33 cellular contexts compared by ENCODE assay signal in genomic region chr19:3793799-3794198, GRCh38. TPM values are rescaled to one million over a fixed set of nuclear protein-coding genes. Genes with fewer than 3 reads are reported as not detected.
"Had no signal": no experiment of that assay in that cellular context is flagged by ENCODE, and none has a peak within 500 bp of the region (broad histone marks: within the 10 kb centered on the region; RNA-seq: fewer than 3 reads in every experiment).

No MANE protein-coding gene starts in this region.

- H3K27ac ChIP-seq: adrenal gland, body of pancreas, epithelial cell of prostate, esophagus squamous epithelium, WERI-Rb-1 had no signal

- H3K27ac Mint-ChIP-seq: activated B cell treated with CpG ODN at 0.5 μM for 24 hours; activated naive CD8-positive, alpha-beta T cell treated with anti-CD3 and anti-CD28 coated beads for 36 hours; activated naive CD8-positive, alpha-beta T cell treated with anti-CD3 and anti-CD28 coated beads, Interleukin-2, amount 50 U/mL, for 24 hours; activated T-cell treated with anti-CD3 and anti-CD28 coated beads, Interleukin-2, amount 50 U/mL, for 24 hours; activated T-cell treated with anti-CD3 and anti-CD28 coated beads, Interleukin-2, amount 50 U/mL, for 72 hours; T-helper 17 cell; T-helper 2 cell treated with Interferon-gamma antibody and Interleukin-4, amounts not matched to agents 5 μg/mL and 100 μg/mL, for 36 hours had no signal

- H3K27me3 Mint-ChIP-seq: activated naive CD8-positive, alpha-beta T cell treated with anti-CD3 and anti-CD28 coated beads for 36 hours; activated naive CD8-positive, alpha-beta T cell treated with anti-CD3 and anti-CD28 coated beads, Interleukin-2, amount 50 U/mL, for 24 hours; activated T-cell treated with anti-CD3 and anti-CD28 coated beads, Interleukin-2, amount 50 U/mL, for 24 hours; T-helper 17 cell had no signal

- H3K4me3 ChIP-seq: adrenal gland, body of pancreas, esophagus squamous epithelium had no signal

- H3K4me1 ChIP-seq: adrenal gland, body of pancreas, esophagus squamous epithelium had no signal

- ATAC-seq: activated CD4-positive, CD25-positive, alpha-beta regulatory T cell treated with anti-CD3 and anti-CD28 coated beads, Interleukin-2, amount 50 U/mL, for 24 hours; activated naive CD8-positive, alpha-beta T cell treated with anti-CD3 and anti-CD28 coated beads, Interleukin-2, amount 50 U/mL, for 24 hours; activated T-cell treated with anti-CD3 and anti-CD28 coated beads, Interleukin-2, amount 50 U/mL, for 72 hours; body of pancreas; T-helper 17 cell had no signal

- H3K9me3 ChIP-seq: adrenal gland, body of pancreas, esophagus squamous epithelium had no signal

- DNase-seq: activated B cell treated with CpG ODN at 0.5 μM for 24 hours; activated CD4-positive, alpha-beta T cell treated with anti-CD3 and anti-CD28 coated beads for 48 hours; activated CD4-positive, alpha-beta T cell treated with anti-CD3 and anti-CD28 coated beads, Interleukin-2, amount 50 U/mL, for 1 hour; activated CD4-positive, alpha-beta T cell treated with anti-CD3 and anti-CD28 coated beads, Interleukin-2, amount 50 U/mL, for 48 hours; activated CD8-positive, alpha-beta memory T cell treated with anti-CD3 and anti-CD28 coated beads, Interleukin-2, amount 50 U/mL, for 48 hours; activated gamma-delta T cell; activated naive CD4-positive, alpha-beta T cell; activated naive CD4-positive, alpha-beta T cell treated with anti-CD3 and anti-CD28 coated beads, Interleukin-2, amount 50 U/mL, for 16 hours; activated naive CD8-positive, alpha-beta T cell treated with anti-CD3 and anti-CD28 coated beads for 36 hours; activated naive CD8-positive, alpha-beta T cell treated with anti-CD3 and anti-CD28 coated beads, Interleukin-2, amount 50 U/mL, for 24 hours; activated T-cell treated with anti-CD3 and anti-CD28 coated beads for 4 hours; activated T-cell treated with anti-CD3 and anti-CD28 coated beads, Interleukin-2, amount 50 U/mL, for 24 hours; activated T-cell treated with anti-CD3 and anti-CD28 coated beads, Interleukin-2, amount 50 U/mL, for 72 hours; adrenal gland; amygdala; aorta; body of pancreas; caudate nucleus; effector CD8-positive, alpha-beta T cell; esophagus squamous epithelium; head of caudate nucleus; T-helper 1 cell; T-helper 17 cell; T1000; WERI-Rb-1 had no signal

- H3K36me3 ChIP-seq: adrenal gland, esophagus squamous epithelium, WERI-Rb-1 had no signal

- H3K27me3 ChIP-seq: adrenal gland, body of pancreas had no signal

- H3K4me3 Mint-ChIP-seq: activated B cell treated with CpG ODN at 0.5 μM for 24 hours; activated naive CD8-positive, alpha-beta T cell treated with anti-CD3 and anti-CD28 coated beads for 36 hours; activated naive CD8-positive, alpha-beta T cell treated with anti-CD3 and anti-CD28 coated beads, Interleukin-2, amount 50 U/mL, for 24 hours; activated T-cell treated with anti-CD3 and anti-CD28 coated beads, Interleukin-2, amount 50 U/mL, for 24 hours; activated T-cell treated with anti-CD3 and anti-CD28 coated beads, Interleukin-2, amount 50 U/mL, for 72 hours; T-helper 17 cell; T-helper 2 cell treated with Interferon-gamma antibody and Interleukin-4, amounts not matched to agents 5 μg/mL and 100 μg/mL, for 36 hours had no signal

RNA-seq across cellular contexts. Expression of gene MATK, which starts 7.6 kb away (rescaled TPM):
- total RNA-seq: chondrocyte, endothelial cell of umbilical vein, fibroblast of villous mesenchyme had no signal

RNA-seq across cellular contexts. Expression of gene RAX2, which starts 21.8 kb away (rescaled TPM):
- total RNA-seq: activated B cell treated with CpG ODN at 0.5 μM for 24 hours; activated naive CD8-positive, alpha-beta T cell treated with anti-CD3 and anti-CD28 coated beads for 36 hours; activated T-cell treated with anti-CD3 and anti-CD28 coated beads, Interleukin-2, amount 50 U/mL, for 72 hours; adrenal gland; aorta; body of pancreas; chondrocyte; dermis microvascular lymphatic vessel endothelial cell; endothelial cell of umbilical vein; esophagus squamous epithelium; fibroblast of lung; fibroblast of villous mesenchyme; T-helper 17 cell had no signal
